8 cellular contexts compared by ENCODE assay signal in genomic region chr2:138502253-138503086, GRCh38. TPM values are rescaled to one million over a fixed set of nuclear protein-coding genes. Genes with fewer than 3 reads are reported as not detected.
DNase-seq lines count a peak whose midpoint lies in the region; ATAC-seq and TF ChIP-seq lines count a peak whose summit lies in the region.

No MANE protein-coding gene starts in this region.

- no peaks in the 10 kb centered on the region for H3K27me3 Mint-ChIP-seq in activated B cell treated with CpG ODN at 0.5 μM for 24 hours

- H3K9me3 Mint-ChIP-seq in activated B cell treated with CpG ODN at 0.5 μM for 24 hours, result no peaks in the 10 kb centered on the region

- DNase-seq in A673 (ENCODE audit: low spot score) (peak; percentile 4), activated B cell treated with CpG ODN at 0.5 μM for 24 hours (no peak), foreskin fibroblast (peak in 1 of 2 donors; percentile 34)
- no peak for DNase-seq in stimulated activated naive CD4-positive, alpha-beta T cell treated with Interleukin-2 at 50 U/mL for 16 hours (lab: John Stamatoyannopoulos, UW)

- H3K36me3 ChIP-seq in A673 (ENCODE audit: insufficient read depth, low read length, poor library complexity, severe bottlenecking), result no peaks in the 10 kb centered on the region
- no peaks in the 10 kb centered on the region for H3K36me3 ChIP-seq in HUES64 (ENCODE audit: insufficient read depth, low read length)
- H3K36me3 ChIP-seq in neutrophil, result no peaks in the 10 kb centered on the region

- peak; percentile 0 for ATAC-seq in GM18502 (IDR thresholded peaks at IDR 0.05; ENCODE audit: poor library complexity, unreplicated experiment)
- no peak for ATAC-seq in activated B cell treated with CpG ODN at 0.5 μM for 24 hours (ENCODE audit: low read depth)
- no peak for ATAC-seq in HG02610 (IDR thresholded peaks at IDR 0.05; ENCODE audit: unreplicated experiment)

- BruUV-seq in A673 (replicated peaks; lab: Mats Ljungman, UMichigan), result TSS peak; percentile 43

- H3K4me1 Mint-ChIP-seq in activated B cell treated with CpG ODN at 0.5 μM for 24 hours, result peaks cover 55% of the 10 kb centered on the region

- POLR2A ChIA-PET in A673 (lab: Charles Lee; ENCODE audit: low non-redundant PET) (no interaction called here), activated B cell treated with CpG ODN at 0.5 μM for 24 hours (lab: Charles Lee) (interaction anchor here (0.9 to 4.6 kb wide), 5 partner anchors 17 to 50 kb away, joined by 3 to 28 read pairs (median 3); no protein-coding TSS in a partner anchor)

- H3K27me3 ChIP-seq in A673 (replicated peaks; ENCODE audit: insufficient read depth, low read depth, low read length, poor library complexity) (no peaks in the 10 kb centered on the region), HUES64 (ENCODE audit: insufficient read depth, low read length) (no peaks in the 10 kb centered on the region), neutrophil (no peaks in the 10 kb centered on the region)

- TF ChIP-seq CTCF in A673 (conservative IDR thresholded peaks at IDR 0.05; ENCODE audit: low read depth, low read length) (no peak), activated B cell treated with CpG ODN at 0.5 μM for 24 hours (IDR thresholded peaks at IDR 0.05) (no peak), foreskin fibroblast (IDR thresholded peaks at IDR 0.05; ENCODE audit: low read depth, low read length) (no peak), neutrophil (IDR thresholded peaks at IDR 0.05) (no peak)

- peaks cover 13% of the 10 kb centered on the region for H3K4me1 ChIP-seq in A673 (ENCODE audit: insufficient read depth, low read length, poor library complexity, severe bottlenecking)
- peaks cover 28% of the 10 kb centered on the region for H3K4me1 ChIP-seq in HUES64 (ENCODE audit: insufficient read depth, low read length)
- peaks cover 40 to 64% of the 10 kb centered on the region in 2 experiments for H3K4me1 ChIP-seq in neutrophil (ENCODE audit: control insufficient read depth in 1 of 2, insufficient read depth in 1 of 2, low read depth in 1 of 2, low read length in 1 of 2)

- peak overlapping the region; percentile 96 for H3K27ac Mint-ChIP-seq in activated B cell treated with CpG ODN at 0.5 μM for 24 hours

- H3K36me3 Mint-ChIP-seq in activated B cell treated with CpG ODN at 0.5 μM for 24 hours (ENCODE audit: low read depth), result peaks cover 18% of the 10 kb centered on the region

- H3K9ac ChIP-seq in HUES64 (ENCODE audit: low read depth, low read length), result peak overlapping the region; percentile 87

- peak overlapping the region; percentile 99 for H3K4me3 Mint-ChIP-seq in activated B cell treated with CpG ODN at 0.5 μM for 24 hours

- intact Hi-C loops in A673 (cut with micrococcal nuclease; ENCODE audit: unreplicated experiment) (no loop called here), activated B cell treated with CpG ODN at 0.5 μM for 24 hours (cut with micrococcal nuclease) (loop anchor here (1.0 to 5.0 kb wide), 5 partner anchors 9 to 550 kb away; no protein-coding TSS in a partner anchor)

- H3K9me3 ChIP-seq in A673 (ENCODE audit: low read depth, low read length, poor library complexity, severe bottlenecking) (no peaks in the 10 kb centered on the region), HUES64 (ENCODE audit: insufficient read depth, low read depth, low read length) (no peaks in the 10 kb centered on the region), neutrophil (no peaks in the 10 kb centered on the region)

- H3K4me3 ChIP-seq in A673 (ENCODE audit: low read depth, low read length, poor library complexity, severe bottlenecking) (peak overlapping the region; percentile 93), HUES64 (ENCODE audit: low read length) (peak overlapping the region; percentile 92), foreskin fibroblast (ENCODE audit: low read depth in 1 of 2, low read length in 2 of 2) (peak overlapping the region; percentile 87 to 89), neutrophil (ENCODE audit: low read depth in 1 of 2, low read length in 1 of 2) (peak overlapping the region; percentile 93 to 94)

- CTCF ChIA-PET in A673 (lab: Charles Lee), result no interaction called here
- CTCF ChIA-PET in activated B cell treated with CpG ODN at 0.5 μM for 24 hours (lab: Charles Lee), result interaction anchor here (1.7 kb wide), 1 partner anchor 33 kb away, joined by 4 read pairs; no protein-coding TSS in a partner anchor

- H3K27ac ChIP-seq in A673 (ENCODE audit: low read depth, low read length, poor library complexity, severe bottlenecking) (peak overlapping the region; percentile 86), HUES64 (ENCODE audit: low read depth, low read length) (peak overlapping the region; percentile 85), neutrophil (peak overlapping the region; percentile 96)

- 2% methylated on average over 26 of the region's 26 CpGs for WGBS in HUES64

RNA-seq across cellular contexts. Expression of gene SPOPL, which starts 0.9 kb away (rescaled TPM):
- total RNA-seq in A673 (2021), result 20.3 and 21.1 TPM in 2 replicates
- polyA plus RNA-seq in HUES64 (2013, experiment 1 of 2), result 7.8 TPM
- 7.5 TPM for polyA plus RNA-seq in HUES64 (2013, experiment 2 of 2)
- 32.5 and 36.9 TPM in 2 replicates for total RNA-seq in activated B cell treated with CpG ODN at 0.5 μM for 24 hours
